8 cellular contexts compared by ENCODE assay signal in the genomic region with DNA sequence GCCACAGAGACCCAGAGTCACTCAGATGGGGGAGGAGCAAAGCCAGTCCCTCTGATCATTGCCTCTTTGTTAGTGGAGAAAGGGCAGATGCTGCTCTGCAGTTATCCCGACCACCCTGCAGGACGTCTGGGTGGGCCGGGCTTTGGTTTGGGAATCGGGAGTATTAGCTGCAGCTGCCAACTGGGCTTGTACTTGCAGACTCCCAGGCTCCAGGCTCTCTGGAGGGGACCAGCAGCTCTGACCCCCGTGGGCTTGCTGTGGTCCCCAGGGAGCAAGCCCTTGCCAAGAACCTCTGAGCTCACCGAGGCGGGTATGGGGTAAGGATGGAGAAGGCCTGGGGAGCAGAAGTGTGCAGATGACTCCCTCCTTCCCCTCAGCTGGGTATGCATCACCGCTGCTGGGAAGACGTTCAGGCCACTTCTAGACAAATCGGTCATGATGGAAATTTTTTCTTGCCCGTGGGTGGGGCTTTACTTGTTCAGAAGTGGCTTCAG. TPM values are rescaled to one million over a fixed set of nuclear protein-coding genes. Genes with fewer than 3 reads are reported as not detected.
DNase-seq lines count a peak whose midpoint lies in the region; ATAC-seq and TF ChIP-seq lines count a peak whose summit lies in the region.

No MANE protein-coding gene starts in this region.

- DNase-seq in LHCN-M2 (ENCODE audit: low read depth) (peak; percentile 91), amniotic epithelial cell (ENCODE audit: low read depth) (peak; percentile 75), myocyte (ENCODE audit: low read depth) (peak; percentile 58), tibial artery (peak; percentile 75 to 91), MM.1S (no peak), AML-193 (lab: John Stamatoyannopoulos, UW) (no peak)

- intact Hi-C loops in tibial artery (cut with DNase I; ENCODE audit: low total_unique reads) = no loop called here

- H4K20me1 ChIP-seq in MM.1S (ENCODE audit: insufficient read depth, low read length) = peaks cover 29% of the 10 kb centered on the region

- H3K9me3 ChIP-seq in tibial artery = no peaks in the 10 kb centered on the region
- no peaks in the 10 kb centered on the region for H3K9me3 ChIP-seq in MM.1S (replicated peaks; ENCODE audit: insufficient read depth, low read length)

- H3K9ac ChIP-seq in MM.1S (ENCODE audit: low read length) = no peak overlapping the region

- H3K27ac ChIP-seq in ACC112 (ENCODE audit: low read depth, low read length) (peak overlapping the region; percentile 90), tibial artery (peak overlapping the region; percentile 50 to 74), MM.1S (ENCODE audit: low read length) (no peak overlapping the region)

- H2AFZ ChIP-seq in ACC112 (ENCODE audit: low read length, unreplicated experiment) (no peak overlapping the region), MM.1S (ENCODE audit: low read length) (no peak overlapping the region)

- no peaks in the 10 kb centered on the region for H3K36me3 ChIP-seq in ACC112 (ENCODE audit: insufficient read depth, low read length)
- no peaks in the 10 kb centered on the region for H3K36me3 ChIP-seq in tibial artery
- no peaks in the 10 kb centered on the region for H3K36me3 ChIP-seq in MM.1S (replicated peaks; ENCODE audit: insufficient read depth, low read length)

- peak overlapping the region; percentile 36; the same call in 1 of the 2 replicates for H3K4me3 ChIP-seq in ACC112 (ENCODE audit: low read depth, low read length)
- H3K4me3 ChIP-seq in tibial artery = no peak overlapping the region
- H3K4me3 ChIP-seq in MM.1S (ENCODE audit: low read length) = no peak overlapping the region

- H3K27me3 ChIP-seq in ACC112 (ENCODE audit: insufficient read depth, low read length) = no peaks in the 10 kb centered on the region
- no peaks in the 10 kb centered on the region for H3K27me3 ChIP-seq in tibial artery
- no peaks in the 10 kb centered on the region for H3K27me3 ChIP-seq in MM.1S (replicated peaks; ENCODE audit: insufficient read depth, low read length)

- H3K79me2 ChIP-seq in ACC112 (ENCODE audit: control insufficient read depth, insufficient read depth, low read length, unreplicated experiment) = peaks cover 98% of the 10 kb centered on the region
- peaks cover 98% of the 10 kb centered on the region for H3K79me2 ChIP-seq in MM.1S (ENCODE audit: low read length)

- no peak for ATAC-seq in HG03442 (IDR thresholded peaks at IDR 0.05; ENCODE audit: unreplicated experiment)

- no peak for TF ChIP-seq CTCF in tibial artery (IDR thresholded peaks at IDR 0.05)
- TF ChIP-seq CTCF in MM.1S (IDR thresholded peaks at IDR 0.05; ENCODE audit: low read length) = no peak

- H3F3A ChIP-seq in MM.1S (ENCODE audit: insufficient read depth, low read length) = peaks cover 10% of the 10 kb centered on the region; the same call in 1 of the 2 replicates

- H3K4me2 ChIP-seq in MM.1S (ENCODE audit: low read depth, low read length) = no peak overlapping the region

- no peaks in the 10 kb centered on the region for H3K9me2 ChIP-seq in MM.1S (replicated peaks; ENCODE audit: insufficient read depth, low read length)

- H3K4me1 ChIP-seq in ACC112 (ENCODE audit: control insufficient read depth, insufficient read depth, low read length, unreplicated experiment) = peaks cover 65% of the 10 kb centered on the region
- peaks cover 11 to 95% (median 70%) of the 10 kb centered on the region in 4 donors for H3K4me1 ChIP-seq in tibial artery
- H3K4me1 ChIP-seq in MM.1S (ENCODE audit: low read length) = peaks cover 32% of the 10 kb centered on the region

RNA-seq across cellular contexts. Expression of a gene that starts 21.6 kb away (rescaled TPM):
- 41.7 and 49.4 TPM in 2 replicates for total RNA-seq in LHCN-M2 (2014; rRNA removed)
- 68.7 TPM for polyA plus RNA-seq in LHCN-M2 (2012)
- total RNA-seq in myocyte = 67.2 and 74.5 TPM in 2 replicates
- 73.9 TPM for polyA plus RNA-seq in myocyte (2012)

Comparison
In these comparisons a context has a peak if more than half of its experiments do, and no peak if none do; other contexts are left out.
1. DNase-seq: peak in LHCN-M2 (single experiment), amniotic epithelial cell (single experiment), myocyte (single experiment) and tibial artery (2 of 2); none in MM.1S (single experiment) and AML-193 (0 of 2).